Comparison of ENCODE assay signal across 13 cellular contexts in the genomic region with DNA sequence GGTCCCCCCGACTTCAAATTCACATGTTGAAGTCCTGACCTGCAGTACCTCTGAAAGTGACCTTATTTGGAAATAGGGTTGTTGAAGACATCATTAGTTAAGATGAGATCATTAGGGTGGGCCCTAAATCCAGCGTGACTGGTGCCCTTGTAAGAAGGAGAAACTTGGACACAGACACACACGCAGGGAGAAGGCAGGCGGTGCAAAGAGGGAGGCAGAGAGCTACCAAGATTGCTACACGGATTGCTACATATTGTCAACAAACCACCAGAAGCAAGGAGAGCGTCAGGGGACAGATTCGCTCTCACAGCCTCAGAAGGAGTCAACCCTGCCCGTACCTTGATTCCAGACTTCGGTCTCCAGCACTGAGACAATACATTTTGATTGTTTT. TPM values are rescaled to one million over a fixed set of nuclear protein-coding genes. Genes with fewer than 3 reads are reported as not detected.
DNase-seq lines count a peak whose midpoint lies in the region; ATAC-seq and TF ChIP-seq lines count a peak whose summit lies in the region.
"Had no signal": no experiment of that assay in that cellular context is flagged by ENCODE, and none has a peak within 500 bp of the region (broad histone marks: within the 10 kb centered on the region; RNA-seq: fewer than 3 reads in every experiment).

No MANE protein-coding gene starts in this region.

- POLR2A ChIA-PET in Panc1 (lab: Charles Lee), result no interaction called here

- no TSS peak for BruUV-seq in Panc1 (replicated peaks; lab: Mats Ljungman, UMichigan)

- no peaks in the 10 kb centered on the region for H3K4me1 ChIP-seq in Panc1 (ENCODE audit: control insufficient read depth, insufficient read depth, low read length)
- peaks cover 5 to 47% (median 19%) of the 10 kb centered on the region in 4 donors for H3K4me1 ChIP-seq in stomach
- H3K4me1 ChIP-seq: body of pancreas had no signal

- no peak for TF ChIP-seq POLR2A in stomach (IDR thresholded peaks at IDR 0.05)

- 0 out of 2 replicates have a peak, but pooled peaks have one; percentile 11 for ATAC-seq in Panc1
- no peak for ATAC-seq in GM18502 (IDR thresholded peaks at IDR 0.05; ENCODE audit: poor library complexity, unreplicated experiment)
- ATAC-seq in GM18909 (IDR thresholded peaks at IDR 0.05; ENCODE audit: poor library complexity, unreplicated experiment), result no peak

- H3K9me3 ChIP-seq in Panc1 (ENCODE audit: control insufficient read depth, insufficient read depth, low read depth, low read length), result no peaks in the 10 kb centered on the region
- no peaks in the 10 kb centered on the region for H3K9me3 ChIP-seq in stomach
- H3K9me3 ChIP-seq: body of pancreas had no signal

- DNase-seq in DMS 273 (lab: John Stamatoyannopoulos, UW; ENCODE audit: unreplicated experiment), result peak; percentile 38
- no peak for DNase-seq in DMS 273 treated with DMSO at 0.1 percent for 48 hours (lab: John Stamatoyannopoulos, UW)
- no peak for DNase-seq in Panc1 (ENCODE audit: low read depth, low spot score)
- peak; percentile 72 for DNase-seq in fibroblast of the aortic adventitia (ENCODE audit: low read depth)
- no peak for DNase-seq in stomach
- no peak for DNase-seq in NCI-H2107 treated with DMSO at 0.1 percent for 48 hours (lab: John Stamatoyannopoulos, UW; ENCODE audit: unreplicated experiment)
- DNase-seq: NCI-H2029 treated with DMSO at 0.1 percent for 48 hours had no signal

- intact Hi-C loops in Panc1 (cut with micrococcal nuclease; ENCODE audit: unreplicated experiment) (no loop called here), stomach (cut with DNase I; ENCODE audit: low total_unique reads) (no loop called here)

- H3K36me3 ChIP-seq in Panc1 (ENCODE audit: control insufficient read depth, insufficient read depth, low read length) (no peaks in the 10 kb centered on the region), stomach (no peaks in the 10 kb centered on the region)

- TF ChIP-seq CTCF in Panc1 (IDR thresholded peaks at IDR 0.05), result no peak
- TF ChIP-seq CTCF in fibroblast of the aortic adventitia (IDR thresholded peaks at IDR 0.05; ENCODE audit: insufficient read depth, low read length), result no peak
- no peak for TF ChIP-seq CTCF in stomach (IDR thresholded peaks at IDR 0.05)

- WGBS in stomach, 5 donors, result 71 to 83% (median 79%) methylated on average over 9 of the region's 9 CpGs

- no peak for TF ChIP-seq EP300 in stomach (IDR thresholded peaks at IDR 0.05)

- H3K4me3 ChIP-seq in Panc1 (ENCODE audit: low read depth in 2 of 2, low read length in 2 of 2), result no peak overlapping the region
- H3K4me3 ChIP-seq in fibroblast of the aortic adventitia (ENCODE audit: low read depth, low read length), result no peak overlapping the region
- no peak overlapping the region for H3K4me3 ChIP-seq in stomach
- H3K4me3 ChIP-seq: body of pancreas, GM23338 had no signal

- CTCF ChIA-PET in Panc1 (lab: Charles Lee), result interaction anchor here (1.1 kb wide), 1 partner anchor 79 kb away, joined by 4 read pairs; no protein-coding TSS in a partner anchor

- H3K27me3 ChIP-seq in Panc1 (ENCODE audit: control insufficient read depth, insufficient read depth, low read length) (no peaks in the 10 kb centered on the region), stomach (no peaks in the 10 kb centered on the region)
- H3K27me3 ChIP-seq: body of pancreas had no signal

- H3K27ac ChIP-seq in Panc1 (ENCODE audit: low read length) (no peak overlapping the region), stomach (peak overlapping the region in 4 of 5 donors; percentile 7 to 64 (median 38))
- H3K27ac ChIP-seq: 22Rv1, body of pancreas had no signal

- in situ Hi-C loops in Panc1 (cut with HindIII; ENCODE audit: low pct_unique_long_range_greater_than_20kb, low sequenced_read_pairs), result no loop called here

RNA-seq across cellular contexts. Expression of a gene that starts 6.8 kb away (rescaled TPM):
- total RNA-seq in Panc1 (2021; ENCODE audit: unreplicated experiment) (163 TPM), fibroblast of the aortic adventitia (ENCODE audit: low replicate concordance) (23.3 and 24.1 TPM in 2 replicates), stomach (100 to 1,000 TPM in 1 of 5 donors, 10 to 100 TPM in 4; 28.6 to 122 (median 46.1) TPM)
- 195 TPM for polyA plus RNA-seq in Panc1 (2012; ENCODE audit: insufficient read length)
- polyA plus RNA-seq in stomach, result 100 to 1,000 TPM in 1 of 3 donors, 10 to 100 TPM in 2; 87.3 to 104 (median 98.6) TPM

RNA-seq across cellular contexts. Expression of a gene that starts 16.5 kb away (rescaled TPM):
- total RNA-seq in Panc1 (2021; ENCODE audit: unreplicated experiment), result 125 TPM
- 145 TPM for polyA plus RNA-seq in Panc1 (2012; ENCODE audit: insufficient read length)
- total RNA-seq in fibroblast of the aortic adventitia (ENCODE audit: low replicate concordance), result 14.9 and 20.9 TPM in 2 replicates
- total RNA-seq in stomach, result 10 to 100 TPM in 4 of 5 donors, 1 to 10 TPM in 1; 3.5 to 40.4 (median 11.9) TPM
- 10 to 100 TPM; 24.2 to 34.7 (median 28.4) TPM for polyA plus RNA-seq in stomach
- polyA plus RNA-seq: CD14-positive monocyte had no signal

RNA-seq across cellular contexts. Expression of a gene that starts 17.7 kb away (rescaled TPM):
- total RNA-seq in Panc1 (2021; ENCODE audit: unreplicated experiment) (12.7 TPM), fibroblast of the aortic adventitia (ENCODE audit: low replicate concordance) (0.54 and 2.3 TPM in 2 replicates), stomach (10 to 100 TPM in 4 of 5 donors, 1 to 10 TPM in 1; 9.0 to 45.5 (median 25.5) TPM)
- polyA plus RNA-seq in Panc1 (2012; ENCODE audit: insufficient read length), result 6.7 TPM
- 10 to 100 TPM in 2 of 3 donors, 1 to 10 TPM in 1; 6.4 to 18.5 (median 17.9) TPM for polyA plus RNA-seq in stomach

RNA-seq across cellular contexts. Expression of a gene that starts 34.8 kb away (rescaled TPM):
- 48.6 TPM for total RNA-seq in Panc1 (2021; ENCODE audit: unreplicated experiment)
- 51.2 TPM for polyA plus RNA-seq in Panc1 (2012; ENCODE audit: insufficient read length)
- 7.7 and 11.4 TPM in 2 replicates for total RNA-seq in fibroblast of the aortic adventitia (ENCODE audit: low replicate concordance)
- 10 to 100 TPM in 3 of 5 donors, 1 to 10 TPM in 1, not detected in 1; 9.2 to 26.6 (median 16.9) TPM for total RNA-seq in stomach
- polyA plus RNA-seq in stomach, result 10 to 100 TPM in 1 of 3 donors, 1 to 10 TPM in 2; 8.1 to 10.6 (median 9.5) TPM

RNA-seq across cellular contexts. Expression of a gene that starts 42.8 kb away (rescaled TPM):
- total RNA-seq in Panc1 (2021; ENCODE audit: unreplicated experiment) (165 TPM), fibroblast of the aortic adventitia (ENCODE audit: low replicate concordance) (27.0 and 39.2 TPM in 2 replicates), stomach (100 to 1,000 TPM in 1 of 5 donors, 10 to 100 TPM in 3, 1 to 10 TPM in 1; 9.3 to 244 (median 29.9) TPM)
- polyA plus RNA-seq in Panc1 (2012; ENCODE audit: insufficient read length), result 180 TPM
- 10 to 100 TPM; 54.2 to 89.2 (median 73.9) TPM for polyA plus RNA-seq in stomach

Comparison
In these comparisons a context has a peak if more than half of its experiments do, and no peak if none do; other contexts are left out.
1. DNase-seq: peak in DMS 273 (single experiment) and fibroblast of the aortic adventitia (single experiment); none in DMS 273 treated with DMSO at 0.1 percent for 48 hours (single experiment), Panc1 (single experiment), stomach (single experiment) and NCI-H2107 treated with DMSO at 0.1 percent for 48 hours (single experiment).